Comparison of ENCODE assay signal across 33 cellular contexts in the genomic region with DNA sequence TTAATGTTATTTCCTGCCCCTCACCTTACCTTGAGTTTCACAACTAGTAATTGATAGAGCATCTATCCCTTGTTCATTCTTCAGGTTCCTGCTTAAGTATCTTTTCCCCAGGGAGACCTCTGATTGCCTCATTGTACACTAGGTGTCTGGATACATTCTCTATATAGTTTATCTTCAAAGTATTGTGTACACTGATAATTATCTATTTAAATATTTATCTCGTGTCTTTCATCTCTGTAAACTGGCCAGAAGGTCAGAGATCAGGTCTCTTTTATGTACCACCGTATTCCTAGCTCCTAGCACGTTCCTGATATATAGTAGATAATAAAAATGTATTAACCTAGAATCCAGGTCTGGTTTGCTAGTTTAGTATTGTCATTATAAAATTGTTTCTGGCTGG. TPM values are rescaled to one million over a fixed set of nuclear protein-coding genes. Genes with fewer than 3 reads are reported as not detected.
"Had no signal": no experiment of that assay in that cellular context is flagged by ENCODE, and none has a peak within 500 bp of the region (broad histone marks: within the 10 kb centered on the region; RNA-seq: fewer than 3 reads in every experiment).

No MANE protein-coding gene starts in this region.

- H3K27ac ChIP-seq: adrenal gland, body of pancreas, brain microvascular endothelial cell, breast epithelium, WERI-Rb-1 had no signal

- FAIRE-seq: astrocyte, TTC549 had no signal

- H3K4me1 ChIP-seq: breast epithelium had no signal

- ATAC-seq: activated CD4-positive, alpha-beta T cell treated with anti-CD3 and anti-CD28 coated beads for 36 hours; activated CD4-positive, CD25-positive, alpha-beta regulatory T cell treated with anti-CD3 and anti-CD28 coated beads, Interleukin-2, amount 50 U/mL, for 24 hours; activated CD8-positive, alpha-beta memory T cell treated with anti-CD3 and anti-CD28 coated beads, Interleukin-2, amount 10 ng/mL, durations not matched to agents 7 days and 5 days; activated CD8-positive, alpha-beta T cell treated with anti-CD3 and anti-CD28 coated beads, Interleukin-2, amount 10 ng/mL, durations not matched to agents 7 days and 5 days; body of pancreas; WTC11 had no signal

- H3K4me3 ChIP-seq: adrenal gland, body of pancreas, breast epithelium had no signal

- H3K9me3 ChIP-seq: adrenal gland, body of pancreas, breast epithelium had no signal

- H3K36me3 ChIP-seq: breast epithelium had no signal

- DNase-seq: activated CD4-positive, alpha-beta memory T cell treated with anti-CD3 and anti-CD28 coated beads, Interleukin-2, amount 10 ng/mL, durations not matched to agents 7 days and 5 days; activated CD4-positive, alpha-beta T cell treated with anti-CD3 and anti-CD28 coated beads for 1 hour; activated CD4-positive, alpha-beta T cell treated with anti-CD3 and anti-CD28 coated beads for 36 hours; activated CD4-positive, alpha-beta T cell treated with anti-CD3 and anti-CD28 coated beads for 48 hours; activated CD4-positive, alpha-beta T cell treated with anti-CD3 and anti-CD28 coated beads, Interleukin-2, amount 10 ng/mL, durations not matched to agents 7 days and 5 days; activated CD4-positive, alpha-beta T cell treated with anti-CD3 and anti-CD28 coated beads, Interleukin-2, amount 50 U/mL, for 48 hours; activated CD4-positive, CD25-positive, alpha-beta regulatory T cell; activated CD8-positive, alpha-beta memory T cell treated with anti-CD3 and anti-CD28 coated beads for 24 hours; activated CD8-positive, alpha-beta memory T cell treated with anti-CD3 and anti-CD28 coated beads, Interleukin-2, amount 10 ng/mL, durations not matched to agents 7 days and 5 days; activated CD8-positive, alpha-beta memory T cell treated with anti-CD3 and anti-CD28 coated beads, Interleukin-2, amount 50 U/mL, for 48 hours; activated CD8-positive, alpha-beta T cell treated with anti-CD3 and anti-CD28 coated beads, Interleukin-2, amount 10 ng/mL, durations not matched to agents 7 days and 5 days; activated effector memory CD4-positive, alpha-beta T cell treated with Interleukin-2 at 50 U/mL for 16 hours; activated gamma-delta T cell; activated naive CD4-positive, alpha-beta T cell treated with anti-CD3 and anti-CD28 coated beads, Interleukin-2, amount 10 ng/mL, durations not matched to agents 7 days and 5 days; activated naive CD4-positive, alpha-beta T cell treated with Interleukin-2 at 50 U/mL for 16 hours; activated naive CD8-positive, alpha-beta T cell treated with anti-CD3 and anti-CD28 coated beads, Interleukin-2, amount 10 ng/mL, durations not matched to agents 7 days and 5 days; activated T-cell treated with anti-CD3 and anti-CD28 coated beads, Interleukin-2, amount 50 U/mL, for 24 hours; adrenal gland; amniotic stem cell; aorta; body of pancreas; brain microvascular endothelial cell; central memory CD4-positive, alpha-beta T cell; T-helper 1 cell; T-helper 2 cell; T-helper 9 cell; WERI-Rb-1 had no signal

- H3K27me3 ChIP-seq: adrenal gland, body of pancreas, brain microvascular endothelial cell, breast epithelium had no signal

RNA-seq across cellular contexts. Expression of a gene that starts 51.2 kb away (rescaled TPM):
- total RNA-seq: activated CD4-positive, alpha-beta T cell treated with anti-CD3 and anti-CD28 coated beads for 36 hours; activated T-helper 2 cell treated with anti-CD3 and anti-CD28 coated beads, Interferon-gamma antibody, Interleukin-2, Interleukin-4, amounts not matched to agents 10 μg/mL and 5 μg/mL and 100 μg/mL, durations not matched to agents 14 hours and 24 hours and 36 hours; body of pancreas; WTC11 had no signal
